19 cellular contexts compared by ENCODE assay signal in the genomic region with DNA sequence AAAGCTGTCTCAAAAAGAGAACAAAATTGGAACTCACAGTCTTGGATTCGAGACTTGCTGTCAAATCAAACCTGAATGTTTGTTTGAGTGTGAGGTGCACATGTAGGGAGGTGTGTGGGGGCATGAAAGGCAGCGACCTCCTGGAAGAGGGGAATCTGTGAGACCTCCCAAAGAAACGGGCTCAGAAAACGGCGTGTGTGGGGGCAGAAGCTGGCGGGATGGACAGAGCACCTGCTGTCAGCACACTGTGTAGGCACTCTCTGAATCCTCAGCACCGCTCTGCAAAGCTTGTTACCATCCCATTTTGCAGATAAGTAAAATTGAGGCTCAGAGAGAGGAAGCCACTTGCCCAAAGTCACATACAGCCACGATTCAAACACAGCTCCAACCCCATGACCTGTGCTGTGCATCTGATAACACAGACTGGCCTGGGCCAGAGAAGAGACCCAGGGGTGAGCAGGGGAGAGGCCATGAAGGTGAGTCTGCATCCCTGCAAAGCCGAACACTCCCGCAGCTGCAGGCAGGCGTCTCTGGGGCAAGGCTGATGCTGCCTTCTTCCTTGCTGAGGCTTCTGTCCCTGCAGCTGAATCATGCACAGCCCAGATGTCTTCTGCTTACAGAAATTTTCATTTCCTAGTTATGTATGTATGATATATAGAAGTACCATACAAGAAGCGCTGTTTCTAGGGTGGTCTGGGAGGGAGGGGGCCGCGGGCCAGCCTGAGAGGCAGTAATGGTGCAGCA.
"Had no signal": no experiment of that assay in that cellular context is flagged by ENCODE, and none has a peak within 500 bp of the region (broad histone marks: within the 10 kb centered on the region; RNA-seq: fewer than 3 reads in every experiment).

No MANE protein-coding gene starts in this region.

- H2AFZ ChIP-seq: parathyroid adenoma had no signal

- DNase-seq: activated B cell treated with CpG ODN at 0.5 μM for 24 hours; activated CD4-positive, alpha-beta T cell treated with anti-CD3 and anti-CD28 coated beads for 48 hours; activated CD8-positive, alpha-beta T cell treated with anti-CD3 and anti-CD28 coated beads for 36 hours; activated gamma-delta T cell; activated naive CD8-positive, alpha-beta T cell treated with anti-CD3 and anti-CD28 coated beads for 36 hours; activated T-cell treated with anti-CD3 and anti-CD28 coated beads, Interleukin-2, amount 50 U/mL, for 48 hours; brain microvascular endothelial cell; dorsolateral prefrontal cortex; erythroblast; kidney glomerular epithelial cell; naive B cell; SJCRH30; stimulated activated CD4-positive, alpha-beta T cell treated with anti-CD3 and anti-CD28 coated beads, Interleukin-15, amount 100 ng/mL, for 24 hours; stimulated activated CD4-positive, alpha-beta T cell treated with anti-CD3 and anti-CD28 coated beads, Interleukin-4, amount 100 ng/mL, for 1 hour; stimulated activated naive CD4-positive, alpha-beta T cell; transverse colon had no signal

- H3K27me3 ChIP-seq: SJCRH30, transverse colon had no signal

- H3K9me3 ChIP-seq: neutrophil, SJCRH30 had no signal

- ATAC-seq: activated CD8-positive, alpha-beta T cell treated with anti-CD3 and anti-CD28 coated beads for 36 hours had no signal

- H3K4me3 ChIP-seq: lung, SJCRH30, transverse colon had no signal

- H3K79me2 ChIP-seq: parathyroid adenoma had no signal

- H3K27ac ChIP-seq: brain microvascular endothelial cell, neutrophil, parathyroid adenoma, SJCRH30 had no signal

- H3K36me3 ChIP-seq: brain microvascular endothelial cell, neutrophil, SJCRH30, transverse colon had no signal

- H3K4me1 ChIP-seq: parathyroid adenoma, SJCRH30 had no signal
